10 cellular contexts compared by ENCODE assay signal in genomic region chr11:116990061-116990473, GRCh38.
A peak's percentile ranks its signal among the peaks of the same experiment; 100 is the strongest.
DNase-seq lines count a peak whose midpoint lies in the region; ATAC-seq lines count a peak whose summit lies in the region.
"Had no signal": no experiment of that assay in that cellular context is flagged by ENCODE, and none has a peak within 500 bp of the region (broad histone marks: within the 10 kb centered on the region; RNA-seq: fewer than 3 reads in every experiment).

No MANE protein-coding gene starts in this region.

- peak; percentile 82 for ATAC-seq in left ventricle myocardium superior
- peak; percentile 33 for ATAC-seq in stimulated activated effector memory CD8-positive, alpha-beta T cell treated with anti-CD3 and anti-CD28 coated beads, Interleukin-12 subunit alpha, Interleukin-12 subunit beta, amount 100 ng/mL, for 72 hours
- no peak for ATAC-seq in activated CD8-positive, alpha-beta T cell treated with anti-CD3 and anti-CD28 coated beads, Interleukin-2, amount 10 ng/mL, durations not matched to agents 7 days and 5 days

- H3K4me3 Mint-ChIP-seq in stimulated activated effector memory CD8-positive, alpha-beta T cell treated with anti-CD3 and anti-CD28 coated beads, Interleukin-12 subunit alpha, Interleukin-12 subunit beta, amount 100 ng/mL, for 72 hours, result no peak overlapping the region
- no peak overlapping the region for H3K4me3 Mint-ChIP-seq in activated CD8-positive, alpha-beta T cell treated with anti-CD3 and anti-CD28 coated beads, Interleukin-2, amount 10 ng/mL, durations not matched to agents 7 days and 5 days

- H3K36me3 Mint-ChIP-seq in stimulated activated effector memory CD8-positive, alpha-beta T cell treated with anti-CD3 and anti-CD28 coated beads, Interleukin-12 subunit alpha, Interleukin-12 subunit beta, amount 100 ng/mL, for 72 hours, result peaks cover 10% of the 10 kb centered on the region
- H3K36me3 Mint-ChIP-seq in activated CD8-positive, alpha-beta T cell treated with anti-CD3 and anti-CD28 coated beads, Interleukin-2, amount 10 ng/mL, durations not matched to agents 7 days and 5 days (ENCODE audit: low read depth), result no peaks in the 10 kb centered on the region

- CTCF ChIA-PET in activated CD8-positive, alpha-beta T cell treated with anti-CD3 and anti-CD28 coated beads, Interleukin-2, amount 10 ng/mL, durations not matched to agents 7 days and 5 days (lab: Charles Lee), result interaction anchor here (1.6 kb wide), 1 partner anchor 12 kb away, joined by 5 read pairs; no protein-coding TSS in a partner anchor

- no peak overlapping the region for H3K27ac Mint-ChIP-seq in stimulated activated effector memory CD8-positive, alpha-beta T cell treated with anti-CD3 and anti-CD28 coated beads, Interleukin-12 subunit alpha, Interleukin-12 subunit beta, amount 100 ng/mL, for 72 hours
- no peak overlapping the region for H3K27ac Mint-ChIP-seq in activated CD8-positive, alpha-beta T cell treated with anti-CD3 and anti-CD28 coated beads, Interleukin-2, amount 10 ng/mL, durations not matched to agents 7 days and 5 days

- DNase-seq in HPDE6-E6E7 (ENCODE audit: extremely low spot score) (peak; percentile 9), astrocyte of the hippocampus (ENCODE audit: low read depth, low spot score) (peak; percentile 91), left ventricle myocardium superior (no peak), OCI-M1 (lab: John Stamatoyannopoulos, UW) (no peak), GM19238 (ENCODE audit: insufficient read length, low spot score) (no peak)
- no peak for DNase-seq in stimulated activated effector memory CD8-positive, alpha-beta T cell treated with anti-CD3 and anti-CD28 coated beads, Interleukin-12 subunit alpha, Interleukin-12 subunit beta, amount 100 ng/mL, for 72 hours (ENCODE audit: low spot score in 2 of 2)
- DNase-seq in activated CD8-positive, alpha-beta T cell treated with anti-CD3 and anti-CD28 coated beads, Interleukin-2, amount 10 ng/mL, durations not matched to agents 7 days and 5 days, result no peak
- DNase-seq in stimulated activated CD4-positive, alpha-beta T cell treated with anti-CD3 and anti-CD28 coated beads, Interleukin-2, amount 100 ng/mL, for 48 hours, result no peak
- DNase-seq: NCI-H510A treated with DMSO at 0.1 percent for 48 hours; stimulated activated CD4-positive, alpha-beta T cell treated with anti-CD3 and anti-CD28 coated beads, Interleukin-2, amount 100 ng/mL, for 24 hours had no signal

- POLR2A ChIA-PET in activated CD8-positive, alpha-beta T cell treated with anti-CD3 and anti-CD28 coated beads, Interleukin-2, amount 10 ng/mL, durations not matched to agents 7 days and 5 days (lab: Charles Lee), result no interaction called here

- H3K4me1 Mint-ChIP-seq in stimulated activated effector memory CD8-positive, alpha-beta T cell treated with anti-CD3 and anti-CD28 coated beads, Interleukin-12 subunit alpha, Interleukin-12 subunit beta, amount 100 ng/mL, for 72 hours, result peaks cover 87% of the 10 kb centered on the region
- peaks cover 48% of the 10 kb centered on the region for H3K4me1 Mint-ChIP-seq in activated CD8-positive, alpha-beta T cell treated with anti-CD3 and anti-CD28 coated beads, Interleukin-2, amount 10 ng/mL, durations not matched to agents 7 days and 5 days (ENCODE audit: low read depth)

- no peaks in the 10 kb centered on the region for H3K9me3 Mint-ChIP-seq in stimulated activated effector memory CD8-positive, alpha-beta T cell treated with anti-CD3 and anti-CD28 coated beads, Interleukin-12 subunit alpha, Interleukin-12 subunit beta, amount 100 ng/mL, for 72 hours
- no peaks in the 10 kb centered on the region for H3K9me3 Mint-ChIP-seq in activated CD8-positive, alpha-beta T cell treated with anti-CD3 and anti-CD28 coated beads, Interleukin-2, amount 10 ng/mL, durations not matched to agents 7 days and 5 days (ENCODE audit: insufficient read depth)

- no peaks in the 10 kb centered on the region for H3K27me3 Mint-ChIP-seq in activated CD8-positive, alpha-beta T cell treated with anti-CD3 and anti-CD28 coated beads, Interleukin-2, amount 10 ng/mL, durations not matched to agents 7 days and 5 days (ENCODE audit: low read depth)

- intact Hi-C loops in left ventricle myocardium superior (cut with micrococcal nuclease), result no loop called here

Comparison
In these comparisons a context has a peak if more than half of its experiments do, and no peak if none do; other contexts are left out.
1. DNase-seq: peak in HPDE6-E6E7 (single experiment) and astrocyte of the hippocampus (single experiment); none in left ventricle myocardium superior (single experiment), stimulated activated effector memory CD8-positive, alpha-beta T cell treated with anti-CD3 and anti-CD28 coated beads, Interleukin-12 subunit alpha, Interleukin-12 subunit beta, amount 100 ng/mL, for 72 hours (0 of 2), activated CD8-positive, alpha-beta T cell treated with anti-CD3 and anti-CD28 coated beads, Interleukin-2, amount 10 ng/mL, durations not matched to agents 7 days and 5 days (single experiment), OCI-M1 (single experiment), GM19238 (single experiment) and stimulated activated CD4-positive, alpha-beta T cell treated with anti-CD3 and anti-CD28 coated beads, Interleukin-2, amount 100 ng/mL, for 48 hours (0 of 2).